ENCODE assay signal across 8 cellular contexts in the genomic region with DNA sequence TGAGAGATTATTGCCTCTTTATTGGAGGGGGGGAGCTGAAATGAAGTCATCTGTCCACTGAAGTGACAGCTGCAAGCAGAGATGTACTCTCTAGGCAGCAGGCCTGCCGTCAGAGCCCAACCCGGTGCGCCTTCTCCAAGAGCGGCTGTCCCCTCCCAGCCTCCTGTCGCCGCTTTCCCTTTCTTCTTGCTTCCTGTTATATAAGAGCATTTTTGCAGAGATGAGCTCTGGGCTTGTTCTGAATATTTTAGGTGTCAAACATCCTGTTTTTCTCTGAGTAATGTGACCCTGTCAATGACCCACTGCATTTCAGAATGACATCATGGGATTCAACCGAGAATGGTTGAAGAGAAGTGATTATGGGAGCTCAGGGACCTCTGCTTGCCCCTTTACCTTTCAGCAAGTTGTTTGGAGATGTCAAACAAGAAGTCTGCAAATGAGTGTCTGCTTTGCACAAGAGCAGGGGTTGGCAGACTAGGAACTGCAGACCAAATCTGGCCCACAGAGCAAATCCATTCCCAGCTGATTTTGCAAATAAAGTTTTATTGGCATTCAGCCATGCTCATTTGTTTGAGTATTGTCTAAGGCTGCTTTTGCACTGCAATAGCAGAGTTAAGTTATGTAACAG.
A peak's percentile ranks its signal among the peaks of the same experiment; 100 is the strongest.
DNase-seq lines count a peak whose midpoint lies in the region; ATAC-seq lines count a peak whose summit lies in the region.

No MANE protein-coding gene starts in this region.

- H3K36me3 ChIP-seq in subcutaneous abdominal adipose tissue (ENCODE audit: control insufficient read depth in 5 of 5, insufficient read depth in 5 of 5, low read length in 5 of 5) = no peaks in the 10 kb centered on the region

- ATAC-seq in activated T-helper 17 cell treated with anti-CD3 and anti-CD28 coated beads, Interleukin-2, amount 50 U/mL, for 72 hours (replicated peaks) = peak; percentile 69
- peak; percentile 56 to 80 for ATAC-seq in left cardiac atrium
- no peak for ATAC-seq in HG03520 (IDR thresholded peaks at IDR 0.05; ENCODE audit: unreplicated experiment)

- H3K27ac Mint-ChIP-seq in activated T-helper 17 cell treated with anti-CD3 and anti-CD28 coated beads, Interleukin-2, amount 50 U/mL, for 72 hours = peak overlapping the region; percentile 63

- no peaks in the 10 kb centered on the region for H3K36me3 Mint-ChIP-seq in activated T-helper 17 cell treated with anti-CD3 and anti-CD28 coated beads, Interleukin-2, amount 50 U/mL, for 72 hours (ENCODE audit: low read depth)

- no peaks in the 10 kb centered on the region for H3K27me3 Mint-ChIP-seq in activated T-helper 17 cell treated with anti-CD3 and anti-CD28 coated beads, Interleukin-2, amount 50 U/mL, for 72 hours

- intact Hi-C loops in left cardiac atrium (cut with DNase I) = no loop called here

- H3K9ac ChIP-seq in subcutaneous abdominal adipose tissue (ENCODE audit: low read length in 5 of 5) = no peak overlapping the region

- H3K4me1 ChIP-seq in subcutaneous abdominal adipose tissue (ENCODE audit: control insufficient read depth in 5 of 5, insufficient read depth in 5 of 5, low read length in 5 of 5) = peaks cover 5 to 43% (median 31%) of the 10 kb centered on the region in 5 donors

- H3K9me3 ChIP-seq in subcutaneous abdominal adipose tissue (ENCODE audit: control insufficient read depth in 5 of 5, low read length in 5 of 5) = peaks cover 0 to 5% (median 0%) of the 10 kb centered on the region in 5 donors

- H3K4me3 ChIP-seq in subcutaneous abdominal adipose tissue (ENCODE audit: low read depth in 1 of 5, low read length in 5 of 5) = no peak overlapping the region

- peak overlapping the region; percentile 69 for H3K27ac ChIP-seq in subcutaneous abdominal adipose tissue (ENCODE audit: low read depth, low read length)

- H3K4me1 Mint-ChIP-seq in activated T-helper 17 cell treated with anti-CD3 and anti-CD28 coated beads, Interleukin-2, amount 50 U/mL, for 72 hours = no peaks in the 10 kb centered on the region

- DNase-seq in SIG-M5 treated with dmso at 0.1 percent for 504 hours (lab: John Stamatoyannopoulos, UW; ENCODE audit: unreplicated experiment) (peak; percentile 8), SIG-M5 (lab: John Stamatoyannopoulos, UW) (no peak), left cardiac atrium (peak; percentile 33), AG08396 (ENCODE audit: low spot score) (no peak), GDM1 (lab: John Stamatoyannopoulos, UW) (no peak)

- H3K9me3 Mint-ChIP-seq in activated T-helper 17 cell treated with anti-CD3 and anti-CD28 coated beads, Interleukin-2, amount 50 U/mL, for 72 hours = no peaks in the 10 kb centered on the region

- peak overlapping the region; percentile 52 for H3K4me3 Mint-ChIP-seq in activated T-helper 17 cell treated with anti-CD3 and anti-CD28 coated beads, Interleukin-2, amount 50 U/mL, for 72 hours

- peaks cover 0 to 20% (median 6%) of the 10 kb centered on the region in 5 donors for H3K27me3 ChIP-seq in subcutaneous abdominal adipose tissue (ENCODE audit: control insufficient read depth in 5 of 5, insufficient read depth in 4 of 5, low read length in 5 of 5)

Comparison
In these comparisons a context has a peak if more than half of its experiments do, and no peak if none do; other contexts are left out.
1. DNase-seq: peak in SIG-M5 treated with dmso at 0.1 percent for 504 hours (single experiment) and left cardiac atrium (single experiment); none in SIG-M5 (single experiment), AG08396 (single experiment) and GDM1 (single experiment).